Comparison of ENCODE assay signal across 24 cellular contexts in the genomic region with DNA sequence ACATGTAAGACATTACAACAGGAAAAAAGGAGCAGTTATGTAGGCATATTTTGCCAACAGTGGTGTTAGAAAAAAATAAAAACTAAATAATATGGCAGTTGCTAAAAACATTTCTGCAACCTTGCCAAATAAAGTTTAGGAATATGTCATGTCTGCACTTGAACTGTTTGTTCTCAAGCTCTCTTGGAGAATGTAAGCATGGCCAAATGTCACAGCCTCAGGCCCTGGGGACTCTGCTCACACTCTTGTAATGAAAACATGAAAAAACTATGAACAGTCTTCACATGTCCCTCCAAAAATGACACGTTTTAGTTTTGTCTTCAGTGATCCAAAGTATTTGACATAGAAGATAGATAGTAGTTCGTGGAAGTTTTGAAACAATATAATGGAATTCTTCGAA.
A peak's percentile ranks its signal among the peaks of the same experiment; 100 is the strongest.
DNase-seq lines count a peak whose midpoint lies in the region; ATAC-seq and TF ChIP-seq lines count a peak whose summit lies in the region.
"Had no signal": no experiment of that assay in that cellular context is flagged by ENCODE, and none has a peak within 500 bp of the region (broad histone marks: within the 10 kb centered on the region; RNA-seq: fewer than 3 reads in every experiment).

No MANE protein-coding gene starts in this region.

- TF ChIP-seq POLR2A in lower leg skin (IDR thresholded peaks at IDR 0.05) (no peak), testis (IDR thresholded peaks at IDR 0.05) (no peak)

- H3K9me3 ChIP-seq in right atrium auricular region (no peaks in the 10 kb centered on the region), cardiac muscle cell (ENCODE audit: low read depth) (no peaks in the 10 kb centered on the region), testis (no peaks in the 10 kb centered on the region)
- H3K9me3 ChIP-seq: tibial nerve had no signal

- no peak for DNase-seq in Right ventricle myocardium inferior (ENCODE audit: missing footprints)
- DNase-seq in right atrium auricular region (ENCODE audit: low spot score) = no peak
- DNase-seq in cardiac muscle cell (ENCODE audit: low read depth in 1 of 2, low spot score in 1 of 2) = peak; percentile 33 to 45
- peak; percentile 65 to 78 for DNase-seq in lower leg skin (ENCODE audit: low spot score in 2 of 2)
- DNase-seq in testis = peak; percentile 53
- no peak for DNase-seq in left lobe of liver (ENCODE audit: low spot score)
- DNase-seq: 8988T; activated CD4-positive, alpha-beta T cell treated with anti-CD3 and anti-CD28 coated beads for 1 hour; activated CD8-positive, alpha-beta T cell treated with anti-CD3 and anti-CD28 coated beads for 36 hours; activated naive CD8-positive, alpha-beta T cell treated with anti-CD3 and anti-CD28 coated beads for 36 hours; CD4-positive, CD25-positive, alpha-beta regulatory T cell; foreskin fibroblast; hippocampal formation; Kasumi-1; NCI-H146; NCI-H2107; posterior cingulate gyrus; T-helper 17 cell had no signal

- no peaks in the 10 kb centered on the region for H3K36me3 ChIP-seq in right atrium auricular region
- no peaks in the 10 kb centered on the region for H3K36me3 ChIP-seq in cardiac muscle cell
- H3K36me3 ChIP-seq in testis (ENCODE audit: low read depth, missing control alignments) = no peaks in the 10 kb centered on the region
- H3K36me3 ChIP-seq: tibial nerve had no signal

- H3K27me3 ChIP-seq in right atrium auricular region (no peaks in the 10 kb centered on the region), cardiac muscle cell (no peaks in the 10 kb centered on the region), testis (no peaks in the 10 kb centered on the region)
- H3K27me3 ChIP-seq: tibial nerve had no signal

- 19 to 26% methylated on average over 3 of the region's 3 CpGs for WGBS in lower leg skin, 2 donors
- 57 to 66% methylated on average over 3 of the region's 3 CpGs for WGBS in testis, 2 donors

- peak overlapping the region in 1 of 2 donors; percentile 45 for H3K27ac ChIP-seq in right atrium auricular region
- H3K27ac ChIP-seq in cardiac muscle cell = peak overlapping the region; percentile 8
- no peak overlapping the region for H3K27ac ChIP-seq in testis
- H3K27ac ChIP-seq: HL-60, tibial nerve had no signal

- TF ChIP-seq CTCF in right atrium auricular region (IDR thresholded peaks at IDR 0.05) (no peak), cardiac muscle cell (IDR thresholded peaks at IDR 0.05; ENCODE audit: low read depth, low read length) (no peak), lower leg skin (IDR thresholded peaks at IDR 0.05) (no peak), testis (IDR thresholded peaks at IDR 0.05) (no peak)

- peak; percentile 91 for ATAC-seq in Right ventricle myocardium inferior
- no peak for ATAC-seq in GM18498 (IDR thresholded peaks at IDR 0.05; ENCODE audit: unreplicated experiment)
- ATAC-seq in GM18517 (IDR thresholded peaks at IDR 0.05; ENCODE audit: unreplicated experiment) = no peak
- no peak for ATAC-seq in left lobe of liver
- ATAC-seq: activated CD8-positive, alpha-beta T cell treated with anti-CD3 and anti-CD28 coated beads for 36 hours; SK-N-SH treated with all-trans-retinoic acid at 6 μM for 48 hours; T-helper 17 cell had no signal

- intact Hi-C loops in Right ventricle myocardium inferior (cut with DNase I) (loop anchor here (5.0 kb wide), 3 partner anchors 93 to 518 kb away; no protein-coding TSS in a partner anchor), lower leg skin (cut with DNase I; ENCODE audit: low total_unique reads) (no loop called here), testis (cut with DNase I; ENCODE audit: low total_unique reads) (no loop called here)

- H3K4me3 ChIP-seq in right atrium auricular region (no peak overlapping the region), cardiac muscle cell (no peak overlapping the region), lower leg skin (ENCODE audit: low read depth, poor library complexity, severe bottlenecking) (no peak overlapping the region), testis (no peak overlapping the region)
- H3K4me3 ChIP-seq: lung, tibial nerve had no signal

- H3K4me1 ChIP-seq in right atrium auricular region (peaks cover 0 to 13% of the 10 kb centered on the region in 2 donors), cardiac muscle cell (ENCODE audit: low read depth) (peaks cover 17% of the 10 kb centered on the region), testis (peaks cover 16% of the 10 kb centered on the region)

Comparison
In these comparisons a context has a peak if more than half of its experiments do, and no peak if none do; other contexts are left out.
1. DNase-seq: peak in cardiac muscle cell (2 of 2), lower leg skin (2 of 2) and testis (single experiment); none in Right ventricle myocardium inferior (single experiment), right atrium auricular region (single experiment) and left lobe of liver (single experiment).